In the genomic region with DNA sequence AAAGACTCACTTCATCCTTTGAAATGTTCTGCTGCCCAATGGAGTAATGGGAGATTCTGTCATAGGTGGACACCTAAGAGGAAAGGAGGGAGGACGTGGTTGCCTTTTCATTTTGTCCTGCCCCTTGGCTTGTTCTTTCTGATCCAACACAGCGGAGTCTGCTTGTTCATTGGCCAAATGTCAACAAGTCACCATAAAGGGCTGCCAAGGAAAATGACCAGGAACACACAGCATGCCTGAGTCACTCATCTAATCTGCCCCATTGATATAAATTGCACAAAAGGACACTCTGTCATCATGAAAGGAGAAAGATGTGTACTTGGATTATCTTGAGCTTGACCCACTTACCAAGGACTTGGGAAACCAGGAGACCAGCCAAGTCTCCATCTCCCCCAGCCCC, we compare ENCODE assay signal across 16 cellular contexts.
DNase-seq lines count a peak whose midpoint lies in the region; ATAC-seq and TF ChIP-seq lines count a peak whose summit lies in the region.
"Had no signal": no experiment of that assay in that cellular context is flagged by ENCODE, and none has a peak within 500 bp of the region (broad histone marks: within the 10 kb centered on the region; RNA-seq: fewer than 3 reads in every experiment).

No MANE protein-coding gene starts in this region.

- WGBS in mammary epithelial cell (ENCODE audit: low coverage, missing lambda C conversion rate) = 32% methylated on average over 2 of the region's 2 CpGs
- WGBS in right cardiac atrium = 32% methylated on average over 2 of the region's 2 CpGs

- ATAC-seq in right cardiac atrium (peak; percentile 56 to 81), GM18520 (IDR thresholded peaks at IDR 0.05; ENCODE audit: unreplicated experiment) (no peak), GM18858 (IDR thresholded peaks at IDR 0.05; ENCODE audit: unreplicated experiment) (no peak), HG03097 (IDR thresholded peaks at IDR 0.05; ENCODE audit: low FRiP score, unreplicated experiment) (no peak)
- ATAC-seq: activated CD4-positive, alpha-beta T cell treated with anti-CD3 and anti-CD28 coated beads for 36 hours; activated naive CD4-positive, alpha-beta T cell treated with anti-CD3 and anti-CD28 coated beads, Interleukin-2, amount 50 U/mL, for 72 hours; lower lobe of right lung; stimulated activated memory B cell treated with anti-CD40 and anti-IgM and Interleukin-4, amounts not matched to agents 10 μg/mL and 1 μg/mL and 100 μg/mL, for 72 hours had no signal

- no peaks in the 10 kb centered on the region for H3K36me3 ChIP-seq in mammary epithelial cell (ENCODE audit: insufficient read depth, low read length)
- H3K36me3 ChIP-seq: lower lobe of right lung, uterus had no signal

- H3K9me3 ChIP-seq in mammary epithelial cell (replicated peaks; ENCODE audit: insufficient read depth, low read length) (no peaks in the 10 kb centered on the region), right cardiac atrium (ENCODE audit: control insufficient read depth, low read length) (no peaks in the 10 kb centered on the region)
- H3K9me3 ChIP-seq: lower lobe of right lung, uterus had no signal

- DNase-seq in AG08395 (ENCODE audit: low spot score) = peak; percentile 47
- DNase-seq in HT1080 (ENCODE audit: low read depth) = peak; percentile 67
- DNase-seq in mammary epithelial cell = peak; percentile 29
- DNase-seq in right cardiac atrium = peak in 1 of 3 donors; percentile 25
- no peak for DNase-seq in MV-4-11 (lab: John Stamatoyannopoulos, UW)
- DNase-seq: activated CD4-positive, alpha-beta T cell treated with anti-CD3 and anti-CD28 coated beads for 36 hours; lower lobe of right lung; NCI-H2029; NCI-H774; uterus had no signal

- CTCF ChIA-PET in mammary epithelial cell (lab: Charles Lee; ENCODE audit: low non-redundant PET) = no interaction called here

- H3K4me2 ChIP-seq in mammary epithelial cell (ENCODE audit: insufficient read depth, low read depth, low read length) = no peak overlapping the region
- H3K4me2 ChIP-seq: KMS-11 had no signal

- no peaks in the 10 kb centered on the region for H3K79me2 ChIP-seq in mammary epithelial cell (ENCODE audit: insufficient read depth, low read length)

- no peak overlapping the region for H3K27ac ChIP-seq in mammary epithelial cell (ENCODE audit: insufficient read depth, low read depth, low read length)
- no peak overlapping the region for H3K27ac ChIP-seq in right cardiac atrium (ENCODE audit: low read length)
- H3K27ac ChIP-seq: KMS-11, lower lobe of right lung, uterus had no signal

- in situ Hi-C loops in mammary epithelial cell (cut with MboI; ENCODE audit: low sequenced_read_pairs in 2 of 2) = no loop called here

- BruUV-seq in mammary epithelial cell (replicated peaks; lab: Mats Ljungman, UMichigan) = no TSS peak

- H3K4me1 ChIP-seq in mammary epithelial cell (ENCODE audit: insufficient read depth, low read length) = peaks cover 29% of the 10 kb centered on the region
- H3K4me1 ChIP-seq in right cardiac atrium (ENCODE audit: control insufficient read depth, insufficient read depth, low read length) = no peaks in the 10 kb centered on the region
- H3K4me1 ChIP-seq: lower lobe of right lung, uterus had no signal

- H3K27me3 ChIP-seq in mammary epithelial cell (ENCODE audit: insufficient read depth, low read length) = no peaks in the 10 kb centered on the region
- no peaks in the 10 kb centered on the region for H3K27me3 ChIP-seq in right cardiac atrium (ENCODE audit: control insufficient read depth, insufficient read depth)

- H3K4me3 ChIP-seq in mammary epithelial cell (replicated peaks in 1 of 3; ENCODE audit: insufficient read depth in 1 of 3, low read depth in 2 of 3, low read length in 3 of 3) (no peak overlapping the region), right cardiac atrium (ENCODE audit: low read length) (no peak overlapping the region)
- H3K4me3 ChIP-seq: lower lobe of right lung, uterus had no signal

- no peak overlapping the region for H3K9ac ChIP-seq in mammary epithelial cell (ENCODE audit: insufficient read depth, low read length)
- H3K9ac ChIP-seq: KMS-11 had no signal

- H4K20me1 ChIP-seq in mammary epithelial cell (ENCODE audit: insufficient read depth, low read length) = no peaks in the 10 kb centered on the region

- no peak for TF ChIP-seq CTCF in mammary epithelial cell (conservative IDR thresholded peaks at IDR 0.05 in 1 of 2, IDR thresholded peaks at IDR 0.05 in 1 of 2; ENCODE audit: extremely low read depth in 1 of 2, insufficient read depth in 1 of 2, low read depth in 1 of 2, low read length in 2 of 2)

- H2AFZ ChIP-seq in mammary epithelial cell (ENCODE audit: low read depth, low read length) = peak overlapping the region; percentile 62

- intact Hi-C loops in mammary epithelial cell (cut with micrococcal nuclease) (no loop called here), right cardiac atrium (cut with DNase I) (no loop called here)

- dilution Hi-C loops in mammary epithelial cell (cut with HindIII; ENCODE audit: low sequenced_read_pairs) = no loop called here

Comparison
In these comparisons a context has a peak if more than half of its experiments do, and no peak if none do; other contexts are left out.
1. ATAC-seq: peak in right cardiac atrium (2 of 2); none in GM18520 (single experiment), GM18858 (single experiment) and HG03097 (single experiment).